Comparison of ENCODE assay signal across 11 cellular contexts in genomic region chr1:24318238-24318987, GRCh38. TPM values are rescaled to one million over a fixed set of nuclear protein-coding genes. Genes with fewer than 3 reads are reported as not detected.
A peak's percentile ranks its signal among the peaks of the same experiment; 100 is the strongest.
DNase-seq lines count a peak whose midpoint lies in the region; ATAC-seq, FAIRE-seq and TF ChIP-seq lines count a peak whose summit lies in the region.
"Had no signal": no experiment of that assay in that cellular context is flagged by ENCODE, and none has a peak within 500 bp of the region (broad histone marks: within the 10 kb centered on the region; RNA-seq: fewer than 3 reads in every experiment).

No MANE protein-coding gene starts in this region.

- TF ChIP-seq CTCF in A549 (IDR thresholded peaks at IDR 0.05) (no peak), keratinocyte (optimal IDR thresholded peaks at IDR 0.05 in 1 of 3, IDR thresholded peaks at IDR 0.05 in 1 of 3, conservative IDR thresholded peaks at IDR 0.05 in 1 of 3; ENCODE audit: extremely low read depth in 1 of 3, insufficient read depth in 2 of 3, low read length in 3 of 3) (no peak), upper lobe of right lung (IDR thresholded peaks at IDR 0.05) (no peak)

- intact Hi-C loops in upper lobe of right lung (cut with DNase I) = no loop called here

- whole genome bisulfite sequencing in A549 (ENCODE audit: missing lambda C conversion rate) = 69% methylated on average over 4 of the region's 5 CpGs
- 60% methylated on average over 2 of the region's 5 CpGs for whole genome bisulfite sequencing in HUES64

- H3K4me2 ChIP-seq in A549 (peak overlapping the region; percentile 80; the same call in 2 of the 3 replicates), keratinocyte (ENCODE audit: control insufficient read depth, extremely low read depth, insufficient read depth, low read depth, low read length) (peak overlapping the region; percentile 88)

- H3K9me3 ChIP-seq in A549 (no peaks in the 10 kb centered on the region), HUES64 (ENCODE audit: insufficient read depth, low read depth, low read length) (no peaks in the 10 kb centered on the region), keratinocyte (ENCODE audit: control insufficient read depth, low read depth, low read length) (no peaks in the 10 kb centered on the region), upper lobe of right lung (no peaks in the 10 kb centered on the region)

- H3K4me3 Mint-ChIP-seq in activated CD4-positive, alpha-beta T cell treated with anti-CD3 and anti-CD28 coated beads, Interleukin-2, amount 10 ng/mL, durations not matched to agents 7 days and 5 days = no peak overlapping the region
- H3K4me3 Mint-ChIP-seq: dendritic cell treated with granulocyte-macrophage colony-stimulating factor and Interleukin-4, amounts not matched to agents 40 ng/mL and 50 ng/mL, for 4 days had no signal

- no peak overlapping the region for H3K9ac ChIP-seq in HUES64 (ENCODE audit: low read depth, low read length)
- H3K9ac ChIP-seq in keratinocyte (ENCODE audit: control insufficient read depth, extremely low read depth, insufficient read depth, low read length) = peak overlapping the region; percentile 96

- H2AFZ ChIP-seq in keratinocyte (ENCODE audit: control insufficient read depth, low read length) = no peak overlapping the region

- POLR2A ChIA-PET in A549 (lab: Yijun Ruan, JAX) = interaction anchor here (0.5 to 0.7 kb wide), 2 partner anchors 10 to 23 kb away, joined by 3 to 4 read pairs; no protein-coding TSS in a partner anchor
- POLR2A ChIA-PET in activated CD4-positive, alpha-beta T cell treated with anti-CD3 and anti-CD28 coated beads, Interleukin-2, amount 10 ng/mL, durations not matched to agents 7 days and 5 days (lab: Charles Lee) = interaction anchor here (0.6 kb wide), 2 partner anchors 74 to 165 kb away, joined by 3 to 9 read pairs; no protein-coding TSS in a partner anchor

- H3K36me3 ChIP-seq in HUES64 (ENCODE audit: insufficient read depth, low read length) (no peaks in the 10 kb centered on the region), keratinocyte (ENCODE audit: control insufficient read depth in 2 of 2, extremely low read depth in 1 of 2, insufficient read depth in 2 of 2, low read length in 2 of 2) (no peaks in the 10 kb centered on the region), upper lobe of right lung (no peaks in the 10 kb centered on the region)

- no peaks in the 10 kb centered on the region for H3K9me3 Mint-ChIP-seq in activated CD4-positive, alpha-beta T cell treated with anti-CD3 and anti-CD28 coated beads, Interleukin-2, amount 10 ng/mL, durations not matched to agents 7 days and 5 days
- H3K9me3 Mint-ChIP-seq: dendritic cell treated with granulocyte-macrophage colony-stimulating factor and Interleukin-4, amounts not matched to agents 40 ng/mL and 50 ng/mL, for 4 days had no signal

- no peak overlapping the region for H3K4me3 ChIP-seq in A549
- H3K4me3 ChIP-seq in HUES64 (ENCODE audit: low read length) = peak overlapping the region; percentile 66; the same call in 1 of the 2 replicates
- no peak overlapping the region for H3K4me3 ChIP-seq in keratinocyte (ENCODE audit: control insufficient read depth in 2 of 3, extremely low read depth in 1 of 3, insufficient read depth in 2 of 3, low read depth in 1 of 3, low read length in 3 of 3)
- H3K4me3 ChIP-seq in upper lobe of right lung = no peak overlapping the region

- H3K27ac Mint-ChIP-seq in activated CD4-positive, alpha-beta T cell treated with anti-CD3 and anti-CD28 coated beads, Interleukin-2, amount 10 ng/mL, durations not matched to agents 7 days and 5 days = no peak overlapping the region
- H3K27ac Mint-ChIP-seq: dendritic cell treated with granulocyte-macrophage colony-stimulating factor and Interleukin-4, amounts not matched to agents 40 ng/mL and 50 ng/mL, for 4 days had no signal

- dilution Hi-C loops in keratinocyte (cut with MboI; ENCODE audit: extremely low pct_ligation_motif_present, low sequenced_read_pairs) = no loop called here

- TF ChIP-seq POLR2A in A549 (IDR thresholded peaks at IDR 0.05; ENCODE audit: low read length) = no peak

- no peaks in the 10 kb centered on the region for H3K79me2 ChIP-seq in keratinocyte (ENCODE audit: control insufficient read depth, insufficient read depth, low read length)

- peaks cover 27% of the 10 kb centered on the region for H3K4me1 ChIP-seq in A549
- peaks cover 41% of the 10 kb centered on the region for H3K4me1 ChIP-seq in HUES64 (ENCODE audit: insufficient read depth, low read length)
- H3K4me1 ChIP-seq in keratinocyte (ENCODE audit: control insufficient read depth, extremely low read depth, insufficient read depth, low read length) = peaks cover 73% of the 10 kb centered on the region
- H3K4me1 ChIP-seq in upper lobe of right lung = peaks cover 14% of the 10 kb centered on the region

- CTCF ChIA-PET in A549 (lab: Yijun Ruan, JAX) = interaction anchor here (1.1 to 4.7 kb wide), 4 partner anchors 51 to 117 kb away, joined by 3 to 30 read pairs (median 12); no protein-coding TSS in a partner anchor
- CTCF ChIA-PET in activated CD4-positive, alpha-beta T cell treated with anti-CD3 and anti-CD28 coated beads, Interleukin-2, amount 10 ng/mL, durations not matched to agents 7 days and 5 days (lab: Charles Lee) = interaction anchor here (1.0 kb wide), 1 partner anchor 48 kb away, joined by 3 read pairs; no protein-coding TSS in a partner anchor

- peaks cover 78% of the 10 kb centered on the region for H3K27me3 Mint-ChIP-seq in activated CD4-positive, alpha-beta T cell treated with anti-CD3 and anti-CD28 coated beads, Interleukin-2, amount 10 ng/mL, durations not matched to agents 7 days and 5 days

- DNase-seq in A549 (ENCODE audit: low read depth in 1 of 2, low spot score in 1 of 2) = no peak
- DNase-seq in astrocyte of the hippocampus (ENCODE audit: low read depth, low spot score) = peak; percentile 84
- DNase-seq in keratinocyte (ENCODE audit: low read depth, low spot score) = no peak
- DNase-seq in upper lobe of right lung = no peak
- no peak for DNase-seq in stimulated activated CD4-positive, alpha-beta T cell treated with anti-CD3 and anti-CD28 coated beads, Interleukin-12 subunit alpha, Interleukin-12 subunit beta, amount 100 ng/mL, for 4 hours
- DNase-seq in activated naive CD4-positive, alpha-beta T cell (lab: John Stamatoyannopoulos, UW) = no peak
- DNase-seq in activated CD4-positive, alpha-beta T cell treated with anti-CD3 and anti-CD28 coated beads, Interleukin-2, amount 10 ng/mL, durations not matched to agents 7 days and 5 days = no peak

- ATAC-seq in A549 (no peak), upper lobe of right lung (no peak)

- FAIRE-seq in A549 (lab: Jason Lieb, UNC) (no peak), keratinocyte (lab: Jason Lieb, UNC) (peak; percentile 49)
- FAIRE-seq: TTC549 had no signal

- H4K20me1 ChIP-seq in keratinocyte (ENCODE audit: control insufficient read depth, extremely low read depth, insufficient read depth, low read length) = no peaks in the 10 kb centered on the region

- peak overlapping the region in 1 of 2 experiments; percentile 43; a peak in 4 of 6 replicates for H3K27ac ChIP-seq in A549
- no peak overlapping the region for H3K27ac ChIP-seq in HUES64 (ENCODE audit: low read depth, low read length)
- peak overlapping the region; percentile 88 for H3K27ac ChIP-seq in keratinocyte (ENCODE audit: control insufficient read depth, insufficient read depth, low read length)
- H3K27ac ChIP-seq in upper lobe of right lung = no peak overlapping the region

- peaks cover 38% of the 10 kb centered on the region for H3K4me1 Mint-ChIP-seq in activated CD4-positive, alpha-beta T cell treated with anti-CD3 and anti-CD28 coated beads, Interleukin-2, amount 10 ng/mL, durations not matched to agents 7 days and 5 days

- H3K36me3 Mint-ChIP-seq in activated CD4-positive, alpha-beta T cell treated with anti-CD3 and anti-CD28 coated beads, Interleukin-2, amount 10 ng/mL, durations not matched to agents 7 days and 5 days (ENCODE audit: low read depth) = no peaks in the 10 kb centered on the region

- TF ChIP-seq RAD21 in A549 (conservative IDR thresholded peaks at IDR 0.05 in 1 of 2, IDR thresholded peaks at IDR 0.05 in 1 of 2) = no peak

- TF ChIP-seq EP300 in A549 (IDR thresholded peaks at IDR 0.05) = no peak

- H3K27me3 ChIP-seq in HUES64 (ENCODE audit: insufficient read depth, low read length) (peaks cover 42% of the 10 kb centered on the region), keratinocyte (ENCODE audit: control insufficient read depth, extremely low read depth, insufficient read depth, low read length) (no peaks in the 10 kb centered on the region), upper lobe of right lung (peaks cover 10% of the 10 kb centered on the region)

- peaks cover 3% of the 10 kb centered on the region for H3K9me1 ChIP-seq in keratinocyte (ENCODE audit: control insufficient read depth, extremely low read depth, insufficient read depth, low read length)

TF ChIP-seq in A549, 52 proteins besides CTCF, POLR2A, EP300 and RAD21 (continues in another document):
- TF ChIP-seq SMC3 (IDR thresholded peaks at IDR 0.05) (no peak), CHD2 (IDR thresholded peaks at IDR 0.05; ENCODE audit: low read length, partially characterized antibody) (no peak), ATOH8 (CRISPR knock-in tag; IDR thresholded peaks at IDR 0.05; ENCODE audit: low read depth) (no peak), PHF8 (IDR thresholded peaks at IDR 0.05; ENCODE audit: borderline replicate concordance, low read depth) (no peak)

RNA-seq across cellular contexts. Expression of gene GRHL3, which starts 0.7 kb away (rescaled TPM):
- polyA plus RNA-seq in A549 (2011; rRNA removed) = 1.6 and 2.5 TPM in 2 replicates
- 1.2 and 1.4 TPM in 2 replicates for polyA plus RNA-seq in A549 (2012; cell fraction: cytosol; rRNA removed)
- polyA plus RNA-seq in A549 (2012; cell fraction: nucleus; rRNA removed) = 1.2 and 1.8 TPM in 2 replicates
- polyA plus RNA-seq in A549 (2017; fragmentation: RNase III; extraction: RNeasy Plus Mini Kit Qiagen cat#74134 plus additional on column Dnase treatment) = 0.58 to 0.71 TPM (median 0.59 TPM) in 3 replicates
- 0.68 and 1.2 TPM in 2 replicates for polyA minus RNA-seq in A549 (2011; rRNA and poly(A)+ RNA removed)
- polyA plus RNA-seq in HUES64 (2013, experiment 1 of 2) = 1.5 TPM
- polyA plus RNA-seq in HUES64 (2013, experiment 2 of 2) = 1.0 TPM
- polyA plus RNA-seq in keratinocyte = 7.7 to 20.5 TPM (median 13.0 TPM) in 3 replicates
- 130 TPM for polyA plus RNA-seq in keratinocyte (2011; ENCODE audit: low read depth)
- 11.8 and 16.0 TPM in 2 replicates for polyA plus RNA-seq in keratinocyte (2011; cell fraction: cytosol; rRNA removed)
- 45.0 and 50.1 TPM in 2 replicates for polyA plus RNA-seq in keratinocyte (2011; cell fraction: nucleus; rRNA removed)
- polyA plus RNA-seq in keratinocyte (2012; ENCODE audit: low replicate concordance) = 6.6 and 97.1 TPM in 2 replicates
- 9.4 to 18.6 TPM (median 14.9 TPM) in 3 replicates for polyA minus RNA-seq in keratinocyte
- polyA minus RNA-seq in keratinocyte (2011; cell fraction: cytosol; rRNA and poly(A)+ RNA removed) = 10.4 TPM
- 23.3 and 32.6 TPM in 2 replicates for polyA minus RNA-seq in keratinocyte (2011; cell fraction: nucleus; rRNA and poly(A)+ RNA removed)
- total RNA-seq in upper lobe of right lung = 0.55 TPM
- total RNA-seq in activated CD4-positive, alpha-beta T cell treated with anti-CD3 and anti-CD28 coated beads, Interleukin-2, amount 10 ng/mL, durations not matched to agents 7 days and 5 days = not detected
- total RNA-seq: osteocyte had no signal
